In genomic region chr18:11810379-11810778, GRCh38 we compare ENCODE assay signal across 1 cellular context.
TF ChIP-seq lines count a peak whose summit lies in the region.

No MANE protein-coding gene starts in this region.

TF ChIP-seq in WTC11, 78 proteins besides CTCF, POLR2A, EP300 and RAD21:
- TF ChIP-seq E2F5 (CRISPR knock-in tag; IDR thresholded peaks at IDR 0.05) (no peak), JUN (CRISPR knock-in tag; IDR thresholded peaks at IDR 0.05) (no peak), FOXK1 (CRISPR knock-in tag; IDR thresholded peaks at IDR 0.05) (no peak), E2F1 (CRISPR knock-in tag; IDR thresholded peaks at IDR 0.05) (no peak), ESRRA (CRISPR knock-in tag; IDR thresholded peaks at IDR 0.05; ENCODE audit: borderline replicate concordance) (no peak)
